1 cellular context compared by ENCODE assay signal in the genomic region with DNA sequence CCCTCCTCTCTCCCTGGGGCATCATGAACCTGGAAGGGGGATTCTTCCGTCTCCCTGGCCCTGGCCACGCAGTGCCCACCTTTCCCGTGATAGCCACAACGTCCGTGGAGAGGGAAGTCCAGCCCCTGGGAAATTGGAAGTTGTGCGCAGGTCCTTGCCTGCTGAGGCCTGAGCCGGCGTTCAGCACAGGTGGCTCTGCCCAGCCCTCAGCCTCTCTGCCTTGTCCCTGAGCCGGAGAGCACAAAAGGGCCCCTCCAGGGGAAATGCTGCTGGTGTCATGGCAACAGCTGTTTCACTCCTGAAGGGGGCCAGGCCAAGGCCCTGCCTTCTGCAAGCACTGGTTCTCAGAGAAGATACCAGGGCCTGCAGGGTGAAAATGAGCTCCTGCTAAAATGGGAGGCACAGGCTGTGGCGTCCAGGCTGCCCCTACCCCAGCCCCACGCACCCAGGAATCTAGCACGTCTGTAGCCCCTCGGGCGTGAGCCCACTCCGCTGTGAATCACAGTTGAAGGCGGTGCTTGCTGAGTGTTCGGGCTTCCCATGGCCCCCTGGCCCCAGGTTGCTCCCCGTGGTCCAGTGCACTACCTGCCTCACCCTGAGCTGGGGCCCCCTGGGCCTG.
TF ChIP-seq lines count a peak whose summit lies in the region.

No MANE protein-coding gene starts in this region.

TF ChIP-seq in GM12878, 131 proteins besides CTCF, POLR2A, EP300 and RAD21 (continued from another document):
- TF ChIP-seq, protein P1, sequence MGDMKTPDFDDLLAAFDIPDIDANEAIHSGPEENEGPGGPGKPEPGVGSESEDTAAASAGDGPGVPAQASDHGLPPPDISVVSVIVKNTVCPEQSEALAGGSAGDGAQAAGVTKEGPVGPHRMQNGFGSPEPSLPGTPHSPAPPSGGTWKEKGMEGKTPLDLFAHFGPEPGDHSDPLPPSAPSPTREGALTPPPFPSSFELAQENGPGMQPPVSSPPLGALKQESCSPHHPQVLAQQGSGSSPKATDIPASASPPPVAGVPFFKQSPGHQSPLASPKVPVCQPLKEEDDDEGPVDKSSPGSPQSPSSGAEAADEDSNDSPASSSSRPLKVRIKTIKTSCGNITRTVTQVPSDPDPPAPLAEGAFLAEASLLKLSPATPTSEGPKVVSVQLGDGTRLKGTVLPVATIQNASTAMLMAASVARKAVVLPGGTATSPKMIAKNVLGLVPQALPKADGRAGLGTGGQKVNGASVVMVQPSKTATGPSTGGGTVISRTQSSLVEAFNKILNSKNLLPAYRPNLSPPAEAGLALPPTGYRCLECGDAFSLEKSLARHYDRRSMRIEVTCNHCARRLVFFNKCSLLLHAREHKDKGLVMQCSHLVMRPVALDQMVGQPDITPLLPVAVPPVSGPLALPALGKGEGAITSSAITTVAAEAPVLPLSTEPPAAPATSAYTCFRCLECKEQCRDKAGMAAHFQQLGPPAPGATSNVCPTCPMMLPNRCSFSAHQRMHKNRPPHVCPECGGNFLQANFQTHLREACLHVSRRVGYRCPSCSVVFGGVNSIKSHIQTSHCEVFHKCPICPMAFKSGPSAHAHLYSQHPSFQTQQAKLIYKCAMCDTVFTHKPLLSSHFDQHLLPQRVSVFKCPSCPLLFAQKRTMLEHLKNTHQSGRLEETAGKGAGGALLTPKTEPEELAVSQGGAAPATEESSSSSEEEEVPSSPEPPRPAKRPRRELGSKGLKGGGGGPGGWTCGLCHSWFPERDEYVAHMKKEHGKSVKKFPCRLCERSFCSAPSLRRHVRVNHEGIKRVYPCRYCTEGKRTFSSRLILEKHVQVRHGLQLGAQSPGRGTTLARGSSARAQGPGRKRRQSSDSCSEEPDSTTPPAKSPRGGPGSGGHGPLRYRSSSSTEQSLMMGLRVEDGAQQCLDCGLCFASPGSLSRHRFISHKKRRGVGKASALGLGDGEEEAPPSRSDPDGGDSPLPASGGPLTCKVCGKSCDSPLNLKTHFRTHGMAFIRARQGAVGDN (IDR thresholded peaks at IDR 0.05) = 0 out of 2 replicates have a peak, but pooled peaks have one; percentile 13
TF ChIP-seq in GM12878: peak in this region for 4.
